16 cellular contexts compared by ENCODE assay signal in genomic region chr2:6945821-6946220, GRCh38. TPM values are rescaled to one million over a fixed set of nuclear protein-coding genes. Genes with fewer than 3 reads are reported as not detected.
A peak's percentile ranks its signal among the peaks of the same experiment; 100 is the strongest.
DNase-seq lines count a peak whose midpoint lies in the region; ATAC-seq and TF ChIP-seq lines count a peak whose summit lies in the region.
"Had no signal": no experiment of that assay in that cellular context is flagged by ENCODE, and none has a peak within 500 bp of the region (broad histone marks: within the 10 kb centered on the region; RNA-seq: fewer than 3 reads in every experiment).

No MANE protein-coding gene starts in this region.

- peaks cover 34 to 57% of the 10 kb centered on the region in 2 donors for H3K36me3 Mint-ChIP-seq in activated naive CD4-positive, alpha-beta T cell treated with anti-CD3 and anti-CD28 coated beads, Interleukin-2, amount 50 U/mL, for 72 hours
- peaks cover 69% of the 10 kb centered on the region for H3K36me3 Mint-ChIP-seq in activated naive CD4-positive, alpha-beta T cell treated with anti-CD3 and anti-CD28 coated beads, Interleukin-2, amount 10 ng/mL, durations not matched to agents 7 days and 5 days
- peaks cover 56% of the 10 kb centered on the region for H3K36me3 Mint-ChIP-seq in T-cell

- no peaks in the 10 kb centered on the region for H3K9me3 Mint-ChIP-seq in activated naive CD4-positive, alpha-beta T cell treated with anti-CD3 and anti-CD28 coated beads, Interleukin-2, amount 50 U/mL, for 72 hours
- no peaks in the 10 kb centered on the region for H3K9me3 Mint-ChIP-seq in activated naive CD4-positive, alpha-beta T cell treated with anti-CD3 and anti-CD28 coated beads, Interleukin-2, amount 10 ng/mL, durations not matched to agents 7 days and 5 days
- H3K9me3 Mint-ChIP-seq in T-cell = no peaks in the 10 kb centered on the region

- H3K79me1 ChIP-seq in mesendoderm (ENCODE audit: low read length) = no peaks in the 10 kb centered on the region

- no peak overlapping the region for H3K23ac ChIP-seq in mesendoderm (ENCODE audit: low read length)

- H3K4me1 ChIP-seq in esophagus muscularis mucosa = peaks cover 0 to 14% (median 9%) of the 10 kb centered on the region in 4 donors
- peaks cover 0 to 31% (median 29%) of the 10 kb centered on the region in 5 donors for H3K4me1 ChIP-seq in subcutaneous abdominal adipose tissue (ENCODE audit: control insufficient read depth in 5 of 5, insufficient read depth in 5 of 5, low read length in 5 of 5)
- peaks cover under 1% of the 10 kb centered on the region for H3K4me1 ChIP-seq in mesendoderm (ENCODE audit: control insufficient read depth, low read depth, low read length)
- H3K4me1 ChIP-seq: breast epithelium, SJCRH30 had no signal

- peak overlapping the region in 2 of 5 donors; percentile 10 to 65 for H3K9ac ChIP-seq in subcutaneous abdominal adipose tissue (ENCODE audit: low read length in 5 of 5)
- H3K9ac ChIP-seq in mesendoderm (ENCODE audit: low read length) = no peak overlapping the region
- H3K9ac ChIP-seq: GM23248 had no signal

- no peaks in the 10 kb centered on the region for H3K27me3 Mint-ChIP-seq in activated naive CD4-positive, alpha-beta T cell treated with anti-CD3 and anti-CD28 coated beads, Interleukin-2, amount 10 ng/mL, durations not matched to agents 7 days and 5 days
- H3K27me3 Mint-ChIP-seq in T-cell = no peaks in the 10 kb centered on the region

- no peak overlapping the region for H3K56ac ChIP-seq in mesendoderm (ENCODE audit: low read length)

- H3K18ac ChIP-seq in mesendoderm (ENCODE audit: low read length) = no peak overlapping the region

- intact Hi-C loops in esophagus muscularis mucosa (cut with DNase I) = no loop called here

- no peaks in the 10 kb centered on the region for H3K9me3 ChIP-seq in esophagus muscularis mucosa
- H3K9me3 ChIP-seq in subcutaneous abdominal adipose tissue (ENCODE audit: control insufficient read depth in 5 of 5, low read length in 5 of 5) = no peaks in the 10 kb centered on the region
- H3K9me3 ChIP-seq: breast epithelium, SJCRH30 had no signal

- H3K27ac ChIP-seq in esophagus muscularis mucosa (replicated peaks in 1 of 4) (peak overlapping the region in 2 of 4 donors; percentile 12 to 55), subcutaneous abdominal adipose tissue (ENCODE audit: low read depth, low read length) (peak overlapping the region; percentile 78), mesendoderm (ENCODE audit: low read depth, low read length) (no peak overlapping the region)
- H3K27ac ChIP-seq: breast epithelium, GM23248, SJCRH30, WERI-Rb-1 had no signal

- H3K79me2 ChIP-seq in mesendoderm (ENCODE audit: control insufficient read depth, insufficient read depth, low read length) = no peaks in the 10 kb centered on the region

- H2AK5ac ChIP-seq in mesendoderm (ENCODE audit: low read length) = no peak overlapping the region

- no peak overlapping the region for H3K4ac ChIP-seq in mesendoderm (ENCODE audit: low read depth, low read length)

- no peak overlapping the region for H2BK5ac ChIP-seq in mesendoderm (ENCODE audit: low read length)

- H2BK15ac ChIP-seq in mesendoderm (replicated peaks; ENCODE audit: low read depth) = no peak overlapping the region

- H3K27ac Mint-ChIP-seq in activated naive CD4-positive, alpha-beta T cell treated with anti-CD3 and anti-CD28 coated beads, Interleukin-2, amount 50 U/mL, for 72 hours = peak overlapping the region; percentile 3 to 21
- no peak overlapping the region for H3K27ac Mint-ChIP-seq in activated naive CD4-positive, alpha-beta T cell treated with anti-CD3 and anti-CD28 coated beads, Interleukin-2, amount 10 ng/mL, durations not matched to agents 7 days and 5 days
- peak overlapping the region; percentile 33 to 50 for H3K27ac Mint-ChIP-seq in T-cell

- ATAC-seq in activated naive CD4-positive, alpha-beta T cell treated with anti-CD3 and anti-CD28 coated beads, Interleukin-2, amount 50 U/mL, for 72 hours = no peak
- ATAC-seq in T-cell (replicated peaks in 1 of 4) = no peak

- no peaks in the 10 kb centered on the region for H3K27me3 ChIP-seq in esophagus muscularis mucosa
- H3K27me3 ChIP-seq in subcutaneous abdominal adipose tissue (ENCODE audit: control insufficient read depth in 5 of 5, insufficient read depth in 4 of 5, low read length in 5 of 5) = no peaks in the 10 kb centered on the region
- H3K27me3 ChIP-seq in mesendoderm (ENCODE audit: insufficient read depth, low read length, poor library complexity) = no peaks in the 10 kb centered on the region
- H3K27me3 ChIP-seq: breast epithelium, SJCRH30 had no signal

- H4K5ac ChIP-seq in mesendoderm (ENCODE audit: low read length) = no peak overlapping the region

- H3K4me3 ChIP-seq in esophagus muscularis mucosa (no peak overlapping the region), subcutaneous abdominal adipose tissue (ENCODE audit: low read depth in 1 of 5, low read length in 5 of 5) (no peak overlapping the region), mesendoderm (ENCODE audit: low read length) (no peak overlapping the region)
- H3K4me3 ChIP-seq: breast epithelium, GM23248, lung, SJCRH30 had no signal

- no peak overlapping the region for H3K4me2 ChIP-seq in mesendoderm (ENCODE audit: low read length)

- DNase-seq in activated naive CD4-positive, alpha-beta T cell treated with anti-CD3 and anti-CD28 coated beads, Interleukin-2, amount 50 U/mL, for 72 hours (ENCODE audit: low spot score in 2 of 2) = no peak
- DNase-seq in activated naive CD4-positive, alpha-beta T cell treated with anti-CD3 and anti-CD28 coated beads, Interleukin-2, amount 10 ng/mL, durations not matched to agents 7 days and 5 days = no peak
- DNase-seq in T-cell (no peak), esophagus muscularis mucosa (ENCODE audit: extremely low spot score) (peak; percentile 29), mesendoderm (no peak), putamen (ENCODE audit: low spot score) (no peak)
- no peak for DNase-seq in activated CD4-positive, alpha-beta T cell treated with anti-CD3 and anti-CD28 coated beads for 1 hour
- DNase-seq: activated T-cell treated with anti-CD3 and anti-CD28 coated beads, Interleukin-2, amount 50 U/mL, for 1 hour; GM23248; NCI-H2029; NCI-H82; SJCRH30; WERI-Rb-1 had no signal

- no peak for TF ChIP-seq EP300 in esophagus muscularis mucosa (IDR thresholded peaks at IDR 0.05)

- CTCF ChIA-PET in activated naive CD4-positive, alpha-beta T cell treated with anti-CD3 and anti-CD28 coated beads, Interleukin-2, amount 10 ng/mL, durations not matched to agents 7 days and 5 days (lab: Charles Lee) = no interaction called here
- CTCF ChIA-PET in T-cell (lab: Charles Lee) = no interaction called here

- POLR2A ChIA-PET in T-cell (lab: Charles Lee) = no interaction called here

- TF ChIP-seq POLR2A in esophagus muscularis mucosa (IDR thresholded peaks at IDR 0.05; ENCODE audit: low read depth) = no peak

- H3K36me3 ChIP-seq in esophagus muscularis mucosa (peaks cover 0 to 29% (median 11%) of the 10 kb centered on the region in 4 donors), subcutaneous abdominal adipose tissue (ENCODE audit: control insufficient read depth in 5 of 5, insufficient read depth in 5 of 5, low read length in 5 of 5) (peaks cover 0 to 14% (median 9%) of the 10 kb centered on the region in 5 donors), mesendoderm (ENCODE audit: control insufficient read depth, insufficient read depth, low read length) (no peaks in the 10 kb centered on the region)
- H3K36me3 ChIP-seq: breast epithelium, SJCRH30 had no signal

- no peak overlapping the region for H2BK120ac ChIP-seq in mesendoderm (ENCODE audit: low read depth, low read length)

- H4K8ac ChIP-seq in mesendoderm (ENCODE audit: low read depth, low read length) = no peak overlapping the region

- no peak overlapping the region for H3K4me3 Mint-ChIP-seq in activated naive CD4-positive, alpha-beta T cell treated with anti-CD3 and anti-CD28 coated beads, Interleukin-2, amount 10 ng/mL, durations not matched to agents 7 days and 5 days
- no peak overlapping the region for H3K4me3 Mint-ChIP-seq in T-cell

- no peak for TF ChIP-seq CTCF in esophagus muscularis mucosa (IDR thresholded peaks at IDR 0.05)

- peaks cover 42% of the 10 kb centered on the region for H3K4me1 Mint-ChIP-seq in activated naive CD4-positive, alpha-beta T cell treated with anti-CD3 and anti-CD28 coated beads, Interleukin-2, amount 10 ng/mL, durations not matched to agents 7 days and 5 days
- peaks cover 50 to 56% (median 52%) of the 10 kb centered on the region in 3 donors for H3K4me1 Mint-ChIP-seq in T-cell

RNA-seq across cellular contexts. Expression of gene RNF144A, which starts 28.6 kb away (rescaled TPM):
- 10 to 100 TPM; 49.3 to 57.5 TPM for total RNA-seq in activated naive CD4-positive, alpha-beta T cell treated with anti-CD3 and anti-CD28 coated beads, Interleukin-2, amount 50 U/mL, for 72 hours
- total RNA-seq in T-cell = 10 to 100 TPM; 46.3 to 93.1 (median 79.9) TPM
- 10 to 100 TPM in 1 of 4 donors, 1 to 10 TPM in 3; 5.4 to 10.8 (median 8.8) TPM for total RNA-seq in esophagus muscularis mucosa
- 6.3 TPM for polyA plus RNA-seq in mesendoderm (2013, experiment 1 of 2)
- polyA plus RNA-seq in mesendoderm (2013, experiment 2 of 2) = 6.0 TPM

Comparison
In these comparisons a context has a peak if more than half of its experiments do, and no peak if none do; other contexts are left out.
1. RNA of gene RNF144A, which starts 28.6 kb away (total RNA-seq): 46.3 to 93.1 TPM in T-cell and 49.3 to 57.5 TPM in activated naive CD4-positive, alpha-beta T cell treated with anti-CD3 and anti-CD28 coated beads, Interleukin-2, amount 50 U/mL, for 72 hours; 5.4 to 10.8 TPM in esophagus muscularis mucosa; every median in the first group is over 4 times any median in the second.